Comparison of ENCODE assay signal across 1 cellular context in genomic region chr22:35307892-35308291, GRCh38.
TF ChIP-seq lines count a peak whose summit lies in the region.

No MANE protein-coding gene starts in this region.

TF ChIP-seq in H1, 55 proteins besides CTCF, POLR2A, EP300 and RAD21:
- TF ChIP-seq SP1 (IDR thresholded peaks at IDR 0.05; ENCODE audit: low read depth, low read length) (no peak), KDM1A (IDR thresholded peaks at IDR 0.05; ENCODE audit: borderline replicate concordance, low read length) (peak; percentile 45; the same call in 1 of the 2 replicates), HDAC2 (IDR thresholded peaks at IDR 0.05; ENCODE audit: borderline replicate concordance in 1 of 2, low read depth in 2 of 2, low read length in 2 of 2) (no peak)
TF ChIP-seq in H1: peak in this region for 1.
